In genomic region chr1:184805667-184806295, GRCh38 we compare ENCODE assay signal across 8 cellular contexts. TPM values are rescaled to one million over a fixed set of nuclear protein-coding genes. Genes with fewer than 3 reads are reported as not detected.
DNase-seq lines count a peak whose midpoint lies in the region; ATAC-seq and TF ChIP-seq lines count a peak whose summit lies in the region.

No MANE protein-coding gene starts in this region.

- no peaks in the 10 kb centered on the region for H3K36me3 Mint-ChIP-seq in Calu3 (ENCODE audit: insufficient read depth, unreplicated experiment)

- H3K27me3 ChIP-seq in NT2/D1 (ENCODE audit: insufficient read depth, insufficient read length) (no peaks in the 10 kb centered on the region), muscle layer of colon (ENCODE audit: control insufficient read depth in 1 of 2, insufficient read depth in 2 of 2, low read length in 2 of 2) (no peaks in the 10 kb centered on the region)

- no TSS peak for BruUV-seq in Calu3 (replicated peaks; lab: Mats Ljungman, UMichigan)

- ATAC-seq in GM21447 (IDR thresholded peaks at IDR 0.05; ENCODE audit: unreplicated experiment): peak; percentile 91

- TF ChIP-seq CTCF in Calu3 (IDR thresholded peaks at IDR 0.05; ENCODE audit: unreplicated experiment): peak; percentile 88

- H3K27me3 Mint-ChIP-seq in Calu3 (ENCODE audit: unreplicated experiment): no peaks in the 10 kb centered on the region

- H3K4me1 Mint-ChIP-seq in Calu3 (ENCODE audit: low read depth, unreplicated experiment): peaks cover 9% of the 10 kb centered on the region

- H3K9me3 ChIP-seq in NT2/D1 (ENCODE audit: insufficient read depth, low read length) (no peaks in the 10 kb centered on the region), muscle layer of colon (ENCODE audit: low read length) (no peaks in the 10 kb centered on the region)

- H3K36me3 ChIP-seq in NT2/D1 (ENCODE audit: insufficient read depth, insufficient read length, low read length) (no peaks in the 10 kb centered on the region), muscle layer of colon (ENCODE audit: insufficient read depth, low read length) (peaks cover 31% of the 10 kb centered on the region)

- H3K27ac ChIP-seq in epithelial cell of prostate (peak overlapping the region; percentile 2), muscle layer of colon (ENCODE audit: low read depth, low read length) (peak overlapping the region; percentile 36)

- DNase-seq in Calu3 (peak; percentile 90), HuH-7 (ENCODE audit: low spot score) (peak; percentile 66), NT2/D1 (ENCODE audit: low read depth, low spot score) (peak; percentile 93), epithelial cell of prostate (ENCODE audit: low read depth, low spot score) (peak; percentile 24)
- peak; percentile 86 for DNase-seq in activated CD8-positive, alpha-beta memory T cell treated with anti-CD3 and anti-CD28 coated beads, Interleukin-2, amount 50 U/mL, for 4 hours
- DNase-seq in stimulated activated CD8-positive, alpha-beta memory T cell treated with anti-CD3 and anti-CD28 coated beads, Interleukin-4, amount 100 ng/mL, for 4 hours (ENCODE audit: low read depth in 2 of 2, low spot score in 1 of 2): peak; percentile 56 to 76

- CTCF ChIA-PET in Calu3 (lab: Charles Lee): interaction anchor here (0.6 to 1.7 kb wide), 13 partner anchors 9 to 875 kb away, joined by 3 to 32 read pairs (median 4); partner anchors contain the start of genes EDEM3 and NIBAN1

- H3K4me3 Mint-ChIP-seq in Calu3 (ENCODE audit: low read depth, unreplicated experiment): no peak overlapping the region

- no peaks in the 10 kb centered on the region for H3K4me1 ChIP-seq in NT2/D1 (ENCODE audit: insufficient read depth, insufficient read length)
- H3K4me1 ChIP-seq in muscle layer of colon (ENCODE audit: insufficient read depth, low read length): peaks cover 27% of the 10 kb centered on the region

- intact Hi-C loops in Calu3 (cut with micrococcal nuclease; ENCODE audit: unreplicated experiment): loop anchor here (1.0 to 5.0 kb wide), 3 partner anchors 177 to 892 kb away; no protein-coding TSS in a partner anchor

- no peak overlapping the region for H3K27ac Mint-ChIP-seq in Calu3 (ENCODE audit: unreplicated experiment)

- H3K9ac ChIP-seq in NT2/D1 (ENCODE audit: insufficient read length, low read depth) (no peak overlapping the region), muscle layer of colon (ENCODE audit: low read length) (no peak overlapping the region)

- H3K9me3 Mint-ChIP-seq in Calu3 (ENCODE audit: low read depth, unreplicated experiment): no peaks in the 10 kb centered on the region

- no peak overlapping the region for H3K4me3 ChIP-seq in NT2/D1 (ENCODE audit: insufficient read length, low read depth)
- no peak overlapping the region for H3K4me3 ChIP-seq in muscle layer of colon (ENCODE audit: low read depth in 1 of 2, low read length in 2 of 2)

RNA-seq across cellular contexts. Expression of gene EDEM3, which starts 51.1 kb away (rescaled TPM):
- total RNA-seq in Calu3 (2022): 41.9 and 44.5 TPM in 2 replicates

Comparison
In these comparisons a context has a peak if more than half of its experiments do, and no peak if none do; other contexts are left out.
1. DNase-seq: peak in every context shown above with its lines; median percentile 93 in NT2/D1; 90 in Calu3; 86 in activated CD8-positive, alpha-beta memory T cell treated with anti-CD3 and anti-CD28 coated beads, Interleukin-2, amount 50 U/mL, for 4 hours; 66 in HuH-7; 66 in stimulated activated CD8-positive, alpha-beta memory T cell treated with anti-CD3 and anti-CD28 coated beads, Interleukin-4, amount 100 ng/mL, for 4 hours; 24 in epithelial cell of prostate.